In genomic region chr11:115244314-115244713, GRCh38 we compare ENCODE assay signal across 26 cellular contexts.
A peak's percentile ranks its signal among the peaks of the same experiment; 100 is the strongest.
DNase-seq lines count a peak whose midpoint lies in the region; ATAC-seq and TF ChIP-seq lines count a peak whose summit lies in the region.
"Had no signal": no experiment of that assay in that cellular context is flagged by ENCODE, and none has a peak within 500 bp of the region (broad histone marks: within the 10 kb centered on the region; RNA-seq: fewer than 3 reads in every experiment).

No MANE protein-coding gene starts in this region.

- POLR2A ChIA-PET in CD8-positive, alpha-beta memory T cell (lab: Charles Lee) = interaction anchor here (0.7 kb wide), 1 partner anchor 101 kb away, joined by 3 read pairs; no protein-coding TSS in a partner anchor

- intact Hi-C loops in upper lobe of right lung (cut with DNase I) = no loop called here

- H3K4me3 ChIP-seq in fibroblast of lung (replicated peaks in 1 of 4; ENCODE audit: control extremely low read depth in 1 of 4, insufficient read depth in 1 of 4, low read depth in 3 of 4, low read length in 4 of 4) (no peak overlapping the region), upper lobe of right lung (no peak overlapping the region)
- no peak overlapping the region for H3K4me3 ChIP-seq in CD8-positive, alpha-beta memory T cell (ENCODE audit: low read length)
- H3K4me3 ChIP-seq: esophagus squamous epithelium, K562, right lobe of liver, stomach, thyroid gland had no signal

- peak overlapping the region; percentile 43 to 81 (median 81) for H3K27ac Mint-ChIP-seq in nephron
- H3K27ac Mint-ChIP-seq in CD8-positive, alpha-beta memory T cell = no peak overlapping the region
- H3K27ac Mint-ChIP-seq: activated CD4-positive, alpha-beta memory T cell treated with anti-CD3 and anti-CD28 coated beads, Interleukin-2, amount 10 ng/mL, durations not matched to agents 7 days and 5 days; activated naive CD8-positive, alpha-beta T cell treated with anti-CD3 and anti-CD28 coated beads, Interleukin-2, amount 50 U/mL, for 24 hours had no signal

- H3K9me3 Mint-ChIP-seq in nephron = no peaks in the 10 kb centered on the region
- no peaks in the 10 kb centered on the region for H3K9me3 Mint-ChIP-seq in CD8-positive, alpha-beta memory T cell
- H3K9me3 Mint-ChIP-seq: activated CD4-positive, alpha-beta memory T cell treated with anti-CD3 and anti-CD28 coated beads, Interleukin-2, amount 10 ng/mL, durations not matched to agents 7 days and 5 days; activated naive CD8-positive, alpha-beta T cell treated with anti-CD3 and anti-CD28 coated beads, Interleukin-2, amount 50 U/mL, for 24 hours had no signal

- H3K27me3 ChIP-seq in fibroblast of lung (ENCODE audit: control insufficient read depth, insufficient read depth, low read length) (no peaks in the 10 kb centered on the region), upper lobe of right lung (no peaks in the 10 kb centered on the region)
- no peaks in the 10 kb centered on the region for H3K27me3 ChIP-seq in CD8-positive, alpha-beta memory T cell (ENCODE audit: insufficient read depth, low read length, poor library complexity, severe bottlenecking)
- H3K27me3 ChIP-seq: esophagus squamous epithelium, right lobe of liver, stomach, thyroid gland had no signal

- no peak overlapping the region for H3K4me3 Mint-ChIP-seq in nephron
- no peak overlapping the region for H3K4me3 Mint-ChIP-seq in CD8-positive, alpha-beta memory T cell
- H3K4me3 Mint-ChIP-seq: activated CD4-positive, alpha-beta memory T cell treated with anti-CD3 and anti-CD28 coated beads, Interleukin-2, amount 10 ng/mL, durations not matched to agents 7 days and 5 days; activated naive CD8-positive, alpha-beta T cell treated with anti-CD3 and anti-CD28 coated beads, Interleukin-2, amount 50 U/mL, for 24 hours had no signal

- peak overlapping the region; percentile 55 for H2AFZ ChIP-seq in fibroblast of lung (ENCODE audit: low read length)

- H3K36me3 ChIP-seq in fibroblast of lung (ENCODE audit: control insufficient read depth, insufficient read depth, low read length) = no peaks in the 10 kb centered on the region
- no peaks in the 10 kb centered on the region for H3K36me3 ChIP-seq in upper lobe of right lung
- no peaks in the 10 kb centered on the region for H3K36me3 ChIP-seq in CD8-positive, alpha-beta memory T cell (ENCODE audit: insufficient read depth, low read length)
- H3K36me3 ChIP-seq: esophagus squamous epithelium, right lobe of liver, stomach, thyroid gland had no signal

- no peak overlapping the region for H3K9ac ChIP-seq in fibroblast of lung (ENCODE audit: insufficient read depth, low read length)

- H3K4me1 ChIP-seq in fibroblast of lung (ENCODE audit: control insufficient read depth, extremely low read depth, insufficient read depth, low read length) (peaks cover 3% of the 10 kb centered on the region), upper lobe of right lung (no peaks in the 10 kb centered on the region)
- no peaks in the 10 kb centered on the region for H3K4me1 ChIP-seq in CD8-positive, alpha-beta memory T cell (ENCODE audit: insufficient read depth, low read length)
- H3K4me1 ChIP-seq: esophagus squamous epithelium, right lobe of liver, stomach had no signal

- no peaks in the 10 kb centered on the region for H3K79me2 ChIP-seq in fibroblast of lung (ENCODE audit: control insufficient read depth, insufficient read depth, low read length)

- H3K4me2 ChIP-seq in fibroblast of lung (ENCODE audit: extremely low read depth, insufficient read depth, low read length) = no peak overlapping the region

- no peaks in the 10 kb centered on the region for H3K9me3 ChIP-seq in fibroblast of lung (ENCODE audit: control insufficient read depth, insufficient read depth, low read depth, low read length)
- no peaks in the 10 kb centered on the region for H3K9me3 ChIP-seq in upper lobe of right lung
- no peaks in the 10 kb centered on the region for H3K9me3 ChIP-seq in CD8-positive, alpha-beta memory T cell (ENCODE audit: low read length)
- H3K9me3 ChIP-seq: esophagus squamous epithelium, right lobe of liver, stomach, thyroid gland had no signal

- CTCF ChIA-PET in CD8-positive, alpha-beta memory T cell (lab: Charles Lee) = no interaction called here

- ATAC-seq in upper lobe of right lung = peak; percentile 84
- no peak for ATAC-seq in GM19467 (IDR thresholded peaks at IDR 0.05; ENCODE audit: unreplicated experiment)
- ATAC-seq: activated naive CD8-positive, alpha-beta T cell treated with anti-CD3 and anti-CD28 coated beads, Interleukin-2, amount 50 U/mL, for 24 hours; K562; right lobe of liver had no signal

- no peaks in the 10 kb centered on the region for H4K20me1 ChIP-seq in fibroblast of lung (ENCODE audit: control insufficient read depth, extremely low read depth, insufficient read depth, low read length)

- H3K4me1 Mint-ChIP-seq in nephron = peaks cover 50% of the 10 kb centered on the region
- H3K4me1 Mint-ChIP-seq in CD8-positive, alpha-beta memory T cell = no peaks in the 10 kb centered on the region
- H3K4me1 Mint-ChIP-seq: activated CD4-positive, alpha-beta memory T cell treated with anti-CD3 and anti-CD28 coated beads, Interleukin-2, amount 10 ng/mL, durations not matched to agents 7 days and 5 days; activated naive CD8-positive, alpha-beta T cell treated with anti-CD3 and anti-CD28 coated beads, Interleukin-2, amount 50 U/mL, for 24 hours had no signal

- no peaks in the 10 kb centered on the region for H3K27me3 Mint-ChIP-seq in nephron (ENCODE audit: low read depth)
- no peaks in the 10 kb centered on the region for H3K27me3 Mint-ChIP-seq in CD8-positive, alpha-beta memory T cell
- H3K27me3 Mint-ChIP-seq: activated naive CD8-positive, alpha-beta T cell treated with anti-CD3 and anti-CD28 coated beads, Interleukin-2, amount 50 U/mL, for 24 hours had no signal

- DNase-seq in NCI-H1092 (lab: John Stamatoyannopoulos, UW) (peak; percentile 64), NCI-H1092 treated with DMSO at 0.1 percent for 48 hours (lab: John Stamatoyannopoulos, UW) (no peak), fibroblast of lung (ENCODE audit: low read depth in 2 of 2) (peak in 1 of 2 donors; percentile 53), upper lobe of right lung (no peak), HPDE6-E6E7 (ENCODE audit: extremely low spot score) (no peak)
- no peak for DNase-seq in CD8-positive, alpha-beta memory T cell
- DNase-seq: activated CD4-positive, alpha-beta memory T cell treated with anti-CD3 and anti-CD28 coated beads, Interleukin-2, amount 10 ng/mL, durations not matched to agents 7 days and 5 days; activated CD4-positive, alpha-beta T cell treated with anti-CD3 and anti-CD28 coated beads for 1 hour; activated CD8-positive, alpha-beta memory T cell treated with anti-CD3 and anti-CD28 coated beads, Interleukin-2, amount 50 U/mL, for 4 hours; activated naive CD4-positive, alpha-beta T cell; activated naive CD8-positive, alpha-beta T cell treated with anti-CD3 and anti-CD28 coated beads, Interleukin-2, amount 50 U/mL, for 24 hours; esophagus squamous epithelium; kidney glomerular epithelial cell; NCI-H1417; NCI-H2029; NCI-H774; right lobe of liver; SHP77 treated with DMSO at 0.1 percent for 48 hours; stimulated activated CD4-positive, alpha-beta T cell treated with anti-CD3 and anti-CD28 coated beads, Interleukin-12 subunit alpha, Interleukin-12 subunit beta, amount 100 ng/mL, for 4 hours; stimulated activated CD4-positive, alpha-beta T cell treated with anti-CD3 and anti-CD28 coated beads, Interleukin-4, amount 100 ng/mL, for 1 hour; stomach; thyroid gland had no signal

- H3K36me3 Mint-ChIP-seq in nephron (ENCODE audit: low read depth) = peaks cover 18% of the 10 kb centered on the region
- peaks cover 0 to 7% (median 2%) of the 10 kb centered on the region in 3 donors for H3K36me3 Mint-ChIP-seq in CD8-positive, alpha-beta memory T cell

- H3K27ac ChIP-seq in fibroblast of lung (ENCODE audit: insufficient read depth, low read length) (no peak overlapping the region), upper lobe of right lung (peak overlapping the region; percentile 25)
- no peak overlapping the region for H3K27ac ChIP-seq in CD8-positive, alpha-beta memory T cell (ENCODE audit: low read depth, low read length)
- H3K27ac ChIP-seq: 22Rv1, esophagus squamous epithelium, right lobe of liver, stomach, thyroid gland had no signal

- TF ChIP-seq CTCF in fibroblast of lung (conservative IDR thresholded peaks at IDR 0.05 in 1 of 2, IDR thresholded peaks at IDR 0.05 in 1 of 2; ENCODE audit: low read depth in 1 of 2, low read length in 2 of 2) = no peak
- no peak for TF ChIP-seq CTCF in nephron (IDR thresholded peaks at IDR 0.05; ENCODE audit: unreplicated experiment in 3 of 3)
- TF ChIP-seq CTCF in upper lobe of right lung (IDR thresholded peaks at IDR 0.05) = no peak

Comparison
In these comparisons a context has a peak if more than half of its experiments do, and no peak if none do; other contexts are left out.
1. H3K27ac Mint-ChIP-seq: peak in nephron (3 of 3); none in CD8-positive, alpha-beta memory T cell (0 of 8).